ENCODE assay signal across 2 cellular contexts in the genomic region with DNA sequence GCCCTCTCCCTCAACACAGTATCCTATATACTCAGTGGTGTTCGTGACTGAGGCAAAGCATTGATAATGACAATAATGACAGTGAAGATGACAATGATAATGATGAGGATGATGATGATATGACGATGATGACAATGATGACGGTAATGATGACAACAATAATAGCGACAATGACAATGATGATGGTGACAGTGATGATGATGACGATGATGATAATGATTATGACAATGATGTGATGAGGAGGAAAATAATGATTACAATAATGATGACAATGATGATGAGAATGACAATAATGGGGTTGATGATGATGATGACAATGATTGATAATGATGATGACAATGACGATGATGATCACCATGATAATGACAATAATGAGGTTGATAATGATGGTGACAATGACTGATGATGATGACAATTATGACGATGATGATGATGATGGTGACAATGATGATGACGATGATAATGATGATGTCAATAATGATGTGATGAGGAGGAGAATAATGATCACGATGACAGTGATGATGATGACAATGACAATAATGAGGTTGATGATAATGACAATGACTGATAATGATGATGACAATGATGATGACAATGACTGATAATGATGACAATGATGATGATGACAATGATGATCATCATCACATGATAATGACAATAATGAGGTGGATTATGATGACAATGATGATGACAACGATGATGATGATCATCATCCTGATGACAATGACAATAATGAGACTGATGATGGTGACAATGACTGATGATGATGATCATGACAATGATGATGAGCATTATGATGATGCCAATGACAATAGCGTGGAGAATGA.
TF ChIP-seq lines count a peak whose summit lies in the region.

No MANE protein-coding gene starts in this region.

TF ChIP-seq in A549, 52 proteins besides CTCF, POLR2A, EP300 and RAD21 (continued from another document):
- TF ChIP-seq NFE2L2 (conservative IDR thresholded peaks at IDR 0.05; ENCODE audit: low read length): no peak
- TF ChIP-seq, protein P1, sequence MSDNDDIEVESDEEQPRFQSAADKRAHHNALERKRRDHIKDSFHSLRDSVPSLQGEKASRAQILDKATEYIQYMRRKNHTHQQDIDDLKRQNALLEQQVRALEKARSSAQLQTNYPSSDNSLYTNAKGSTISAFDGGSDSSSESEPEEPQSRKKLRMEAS (IDR thresholded peaks at IDR 0.05): no peak
- TF ChIP-seq, protein P2, sequence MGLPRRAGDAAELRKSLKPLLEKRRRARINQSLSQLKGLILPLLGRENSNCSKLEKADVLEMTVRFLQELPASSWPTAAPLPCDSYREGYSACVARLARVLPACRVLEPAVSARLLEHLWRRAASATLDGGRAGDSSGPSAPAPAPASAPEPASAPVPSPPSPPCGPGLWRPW (IDR thresholded peaks at IDR 0.05): no peak
- no peak for TF ChIP-seq MAFK (IDR thresholded peaks at IDR 0.05; ENCODE audit: partially characterized antibody)
- TF ChIP-seq, protein P3, sequence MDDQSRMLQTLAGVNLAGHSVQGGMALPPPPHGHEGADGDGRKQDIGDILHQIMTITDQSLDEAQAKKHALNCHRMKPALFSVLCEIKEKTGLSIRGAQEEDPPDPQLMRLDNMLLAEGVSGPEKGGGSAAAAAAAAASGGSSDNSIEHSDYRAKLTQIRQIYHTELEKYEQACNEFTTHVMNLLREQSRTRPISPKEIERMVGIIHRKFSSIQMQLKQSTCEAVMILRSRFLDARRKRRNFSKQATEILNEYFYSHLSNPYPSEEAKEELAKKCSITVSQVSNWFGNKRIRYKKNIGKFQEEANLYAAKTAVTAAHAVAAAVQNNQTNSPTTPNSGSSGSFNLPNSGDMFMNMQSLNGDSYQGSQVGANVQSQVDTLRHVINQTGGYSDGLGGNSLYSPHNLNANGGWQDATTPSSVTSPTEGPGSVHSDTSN (IDR thresholded peaks at IDR 0.05): no peak
- no peak for TF ChIP-seq CHD2 (IDR thresholded peaks at IDR 0.05; ENCODE audit: low read length, partially characterized antibody)
- no peak for TF ChIP-seq SMC3 (IDR thresholded peaks at IDR 0.05)

TF ChIP-seq in neural cell, 6 proteins besides CTCF, POLR2A, EP300 and RAD21:
- TF ChIP-seq REST (IDR thresholded peaks at IDR 0.05; ENCODE audit: borderline replicate concordance) (no peak), POLR2AphosphoS5 (IDR thresholded peaks at IDR 0.05) (no peak), MXI1 (conservative IDR thresholded peaks at IDR 0.05; ENCODE audit: poor library complexity, severe bottlenecking) (no peak), TAF1 (IDR thresholded peaks at IDR 0.05; ENCODE audit: low read depth) (no peak), EZH2 (IDR thresholded peaks at IDR 0.05; ENCODE audit: borderline replicate concordance, insufficient read depth, low read length, poor library complexity, severe bottlenecking) (no peak), SMC3 (conservative IDR thresholded peaks at IDR 0.05; ENCODE audit: poor library complexity) (no peak)
